In the genomic region with DNA sequence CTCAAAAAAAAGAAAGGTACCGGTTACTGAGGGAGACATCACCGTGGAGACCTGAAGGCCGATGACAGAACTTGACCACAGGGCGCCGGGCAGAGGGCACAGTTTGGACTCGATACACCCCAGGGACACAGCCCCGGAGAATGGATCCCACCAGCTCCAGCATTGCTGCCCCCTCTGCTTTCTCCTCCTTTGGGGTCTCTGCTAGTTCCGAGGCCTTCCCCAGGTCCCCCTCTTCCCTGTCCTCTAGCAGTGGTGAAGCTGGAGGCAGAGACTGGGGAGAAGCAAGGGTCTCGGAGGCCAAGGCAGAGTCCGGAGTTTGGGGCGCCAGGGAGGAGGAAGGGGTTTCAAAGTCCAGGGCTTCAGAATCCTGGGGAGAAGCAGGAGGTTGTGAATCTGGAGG, we compare ENCODE assay signal across 28 cellular contexts.
"Had no signal": no experiment of that assay in that cellular context is flagged by ENCODE, and none has a peak within 500 bp of the region (broad histone marks: within the 10 kb centered on the region; RNA-seq: fewer than 3 reads in every experiment).

No MANE protein-coding gene starts in this region.

- H3K9me3 ChIP-seq: body of pancreas, esophagus muscularis mucosa, prostate gland, thoracic aorta had no signal

- H3K9me3 Mint-ChIP-seq: activated B cell treated with CpG ODN at 0.5 μM for 24 hours; dendritic cell treated with granulocyte-macrophage colony-stimulating factor and Interleukin-4, amounts not matched to agents 40 ng/mL and 50 ng/mL, for 4 days; mesothelial cell of epicardium; naive thymus-derived CD8-positive, alpha-beta T cell; stimulated activated memory B cell treated with anti-CD40 and anti-IgM and Interleukin-4, amounts not matched to agents 10 μg/mL and 1 μg/mL and 100 μg/mL, for 72 hours; type B pancreatic cell had no signal

- H3K27ac ChIP-seq: body of pancreas, cardiac muscle cell, prostate gland, thoracic aorta had no signal

- H3K4me3 ChIP-seq: body of pancreas, cardiac muscle cell, esophagus muscularis mucosa, prostate gland, thoracic aorta had no signal

- DNase-seq: activated B cell treated with CpG ODN at 0.5 μM for 24 hours; activated CD4-positive, alpha-beta T cell treated with anti-CD3 and anti-CD28 coated beads for 36 hours; activated CD4-positive, alpha-beta T cell treated with anti-CD3 and anti-CD28 coated beads, Interleukin-2, amount 50 U/mL, for 4 hours; activated naive CD4-positive, alpha-beta T cell treated with Interleukin-2 at 50 U/mL for 16 hours; activated T-cell treated with anti-CD3 and anti-CD28 coated beads, Interleukin-2, amount 50 U/mL, for 48 hours; anterior cingulate cortex; body of pancreas; effector CD4-positive, alpha-beta T cell; head of caudate nucleus; islet precursor cell; mammary epithelial cell; naive thymus-derived CD8-positive, alpha-beta T cell; small intestine; stimulated activated CD4-positive, alpha-beta T cell treated with anti-CD3 and anti-CD28 coated beads, Interleukin-15, amount 100 ng/mL, for 24 hours; SW 1271; T-helper 17 cell had no signal

- H3K27me3 Mint-ChIP-seq: activated B cell treated with CpG ODN at 0.5 μM for 24 hours; activated CD4-positive, alpha-beta T cell treated with anti-CD3 and anti-CD28 coated beads for 36 hours; dendritic cell treated with granulocyte-macrophage colony-stimulating factor and Interleukin-4, amounts not matched to agents 40 ng/mL and 50 ng/mL, for 4 days; naive thymus-derived CD8-positive, alpha-beta T cell; stimulated activated memory B cell treated with anti-CD40 and anti-IgM and Interleukin-4, amounts not matched to agents 10 μg/mL and 1 μg/mL and 100 μg/mL, for 72 hours; T-helper 17 cell; type B pancreatic cell had no signal

- FAIRE-seq: endometrium, frontal cortex, small intestine had no signal

- H3K4me3 Mint-ChIP-seq: activated B cell treated with CpG ODN at 0.5 μM for 24 hours; activated CD4-positive, alpha-beta T cell treated with anti-CD3 and anti-CD28 coated beads for 36 hours; dendritic cell treated with granulocyte-macrophage colony-stimulating factor and Interleukin-4, amounts not matched to agents 40 ng/mL and 50 ng/mL, for 4 days; mesothelial cell of epicardium; naive thymus-derived CD8-positive, alpha-beta T cell; stimulated activated memory B cell treated with anti-CD40 and anti-IgM and Interleukin-4, amounts not matched to agents 10 μg/mL and 1 μg/mL and 100 μg/mL, for 72 hours; T-helper 17 cell; type B pancreatic cell had no signal

- H3K27ac Mint-ChIP-seq: activated B cell treated with CpG ODN at 0.5 μM for 24 hours; activated CD4-positive, alpha-beta T cell treated with anti-CD3 and anti-CD28 coated beads for 36 hours; dendritic cell treated with granulocyte-macrophage colony-stimulating factor and Interleukin-4, amounts not matched to agents 40 ng/mL and 50 ng/mL, for 4 days; mesothelial cell of epicardium; stimulated activated memory B cell treated with anti-CD40 and anti-IgM and Interleukin-4, amounts not matched to agents 10 μg/mL and 1 μg/mL and 100 μg/mL, for 72 hours; T-helper 17 cell; type B pancreatic cell had no signal

- ATAC-seq: activated CD4-positive, alpha-beta T cell treated with anti-CD3 and anti-CD28 coated beads for 36 hours; body of pancreas; left lobe of liver; naive thymus-derived CD8-positive, alpha-beta T cell; sciatic nerve; stimulated activated memory B cell treated with anti-CD40 and anti-IgM and Interleukin-4, amounts not matched to agents 10 μg/mL and 1 μg/mL and 100 μg/mL, for 72 hours; T-helper 17 cell had no signal

- H3K27me3 ChIP-seq: body of pancreas, cardiac muscle cell, esophagus muscularis mucosa had no signal
